Comparison of ENCODE assay signal across 25 cellular contexts in the genomic region with DNA sequence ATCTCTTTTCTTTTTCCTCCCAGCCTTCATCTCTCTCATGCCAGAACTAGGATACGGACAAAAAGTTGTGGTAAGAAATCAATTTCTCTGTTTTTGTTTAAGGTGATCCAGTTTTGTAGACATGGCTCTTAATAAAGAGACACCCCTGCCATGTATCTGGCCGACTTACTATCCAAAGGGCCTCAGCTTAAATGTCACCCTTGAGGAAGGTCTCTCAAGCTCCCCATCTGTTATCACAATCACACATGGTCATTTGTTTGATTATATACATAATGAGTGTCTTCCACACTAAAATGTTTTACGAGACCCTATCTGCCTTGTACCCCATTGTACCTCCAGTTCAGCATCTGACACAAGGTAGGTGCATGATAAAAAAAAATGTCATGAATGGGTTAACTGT.
DNase-seq lines count a peak whose midpoint lies in the region; ATAC-seq and TF ChIP-seq lines count a peak whose summit lies in the region.
"Had no signal": no experiment of that assay in that cellular context is flagged by ENCODE, and none has a peak within 500 bp of the region (broad histone marks: within the 10 kb centered on the region; RNA-seq: fewer than 3 reads in every experiment).

No MANE protein-coding gene starts in this region.

- no peaks in the 10 kb centered on the region for H3K36me3 Mint-ChIP-seq in glutamatergic neuron (ENCODE audit: unreplicated experiment)
- H3K36me3 Mint-ChIP-seq: CD14-positive monocyte; CD8-positive, alpha-beta memory T cell had no signal

- no peak overlapping the region for H3K4me3 ChIP-seq in left lung
- H3K4me3 ChIP-seq: A549; BLaER1 treated with 17β-estradiol and CSF1 and Interleukin-3, amounts not matched to agents 10 nM and 100 nM; GM12878; HAP-1 had no signal

- DNase-seq in SK-N-DZ (ENCODE audit: low spot score) = peak; percentile 76
- no peak for DNase-seq in glutamatergic neuron
- DNase-seq in retina = peak; percentile 54
- no peak for DNase-seq in left lung
- DNase-seq in central memory CD4-positive, alpha-beta T cell = no peak
- DNase-seq: 8988T; ACHN; AML-193; BE2C; CD4-positive, alpha-beta T cell; CD8-positive, alpha-beta memory T cell; DMS 273 treated with DMSO at 0.1 percent for 48 hours; DMS79; EL; GDM1; GOT3; HFFc6 had no signal

- H3K27ac Mint-ChIP-seq in glutamatergic neuron (ENCODE audit: unreplicated experiment) = peak overlapping the region; percentile 57
- H3K27ac Mint-ChIP-seq: CD14-positive monocyte; CD4-positive, alpha-beta T cell; CD8-positive, alpha-beta memory T cell; HFFc6 had no signal

- TF ChIP-seq CTCF in 22Rv1 (IDR thresholded peaks at IDR 0.05) (no peak), glutamatergic neuron (IDR thresholded peaks at IDR 0.05; ENCODE audit: partially characterized antibody, unreplicated experiment) (no peak), left lung (IDR thresholded peaks at IDR 0.05) (no peak)

- H3K9me3 Mint-ChIP-seq in glutamatergic neuron (ENCODE audit: unreplicated experiment) = no peaks in the 10 kb centered on the region
- H3K9me3 Mint-ChIP-seq: HFFc6 had no signal

- intact Hi-C loops in left lung (cut with DNase I) = no loop called here

- H3K27me3 ChIP-seq in left lung = no peaks in the 10 kb centered on the region
- H3K27me3 ChIP-seq: BE2C; BLaER1 treated with 17β-estradiol and CSF1 and Interleukin-3, amounts not matched to agents 10 nM and 100 nM had no signal

- peak overlapping the region; percentile 73; the same call in 1 of the 2 replicates for H3K27ac ChIP-seq in 22Rv1
- no peak overlapping the region for H3K27ac ChIP-seq in left lung
- H3K27ac ChIP-seq: A549; BLaER1 treated with 17β-estradiol and CSF1 and Interleukin-3, amounts not matched to agents 10 nM and 100 nM had no signal

- peak overlapping the region; percentile 27 for H3K4me3 Mint-ChIP-seq in glutamatergic neuron (ENCODE audit: unreplicated experiment)
- H3K4me3 Mint-ChIP-seq: CD14-positive monocyte; CD4-positive, alpha-beta T cell; CD8-positive, alpha-beta memory T cell; HFFc6 had no signal

- H3K4me1 Mint-ChIP-seq in glutamatergic neuron (ENCODE audit: low read depth, unreplicated experiment) = peaks cover 8% of the 10 kb centered on the region
- H3K4me1 Mint-ChIP-seq: CD14-positive monocyte; CD8-positive, alpha-beta memory T cell had no signal

- no peaks in the 10 kb centered on the region for H3K27me3 Mint-ChIP-seq in glutamatergic neuron (ENCODE audit: unreplicated experiment)
- H3K27me3 Mint-ChIP-seq: CD4-positive, alpha-beta T cell; CD8-positive, alpha-beta memory T cell had no signal

- no peak for ATAC-seq in left lung
- ATAC-seq in HG03135 (IDR thresholded peaks at IDR 0.05; ENCODE audit: unreplicated experiment) = no peak
- no peak for ATAC-seq in GM19324 (IDR thresholded peaks at IDR 0.05; ENCODE audit: low FRiP score, unreplicated experiment)
- ATAC-seq: A549, GM12878 had no signal

- no peaks in the 10 kb centered on the region for H3K4me1 ChIP-seq in left lung
- H3K4me1 ChIP-seq: A549; BLaER1 treated with 17β-estradiol and CSF1 and Interleukin-3, amounts not matched to agents 10 nM and 100 nM; HAP-1 had no signal

- H3K36me3 ChIP-seq in left lung = no peaks in the 10 kb centered on the region
- H3K36me3 ChIP-seq: BE2C; BLaER1 treated with 17β-estradiol and CSF1 and Interleukin-3, amounts not matched to agents 10 nM and 100 nM; HAP-1 had no signal

- H3K9me3 ChIP-seq in left lung = no peaks in the 10 kb centered on the region
- H3K9me3 ChIP-seq: A549; BE2C; BLaER1 treated with 17β-estradiol and CSF1 and Interleukin-3, amounts not matched to agents 10 nM and 100 nM; HAP-1 had no signal

Comparison
In these comparisons a context has a peak if more than half of its experiments do, and no peak if none do; other contexts are left out.
1. DNase-seq: peak in SK-N-DZ (single experiment) and retina (single experiment); none in glutamatergic neuron (single experiment), left lung (0 of 2) and central memory CD4-positive, alpha-beta T cell (single experiment).